In the genomic region with DNA sequence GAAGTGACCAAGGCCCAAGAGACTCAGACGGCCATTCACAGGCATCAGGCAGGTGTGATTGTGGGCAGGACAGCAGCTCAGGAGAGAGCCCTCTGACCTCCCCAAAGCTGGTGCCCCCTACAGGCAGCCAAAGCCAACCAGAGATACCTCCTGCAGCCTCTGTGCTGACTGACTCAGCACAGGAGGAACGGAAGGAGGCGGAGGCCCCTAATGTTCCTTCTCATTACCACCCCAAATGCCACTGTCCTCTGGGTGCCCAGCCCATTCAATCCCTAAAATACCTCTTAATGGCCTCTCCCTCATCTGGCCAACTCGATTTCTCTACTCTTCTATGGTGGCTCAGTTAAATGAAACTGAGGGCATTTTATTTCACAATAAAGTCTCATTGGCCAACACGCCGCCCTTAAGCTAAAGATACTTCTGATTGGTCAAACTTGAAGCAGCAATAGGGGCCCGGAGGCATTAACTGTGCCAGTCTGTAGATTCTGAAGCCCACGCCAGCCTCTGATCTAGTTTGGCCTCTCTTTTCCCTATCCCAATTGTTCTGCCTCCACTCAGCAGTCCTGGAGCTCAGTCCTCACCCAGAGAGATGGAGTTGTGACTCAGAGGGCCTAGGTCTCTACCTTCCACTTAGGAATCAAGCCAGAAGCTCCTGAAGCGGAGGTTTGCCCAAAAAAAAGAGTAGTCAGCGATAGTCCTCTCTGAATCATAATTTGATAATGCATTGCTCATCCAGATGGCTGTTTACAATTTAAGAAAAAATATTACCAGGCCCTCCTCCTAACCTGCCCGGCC, we compare ENCODE assay signal across 8 cellular contexts. TPM values are rescaled to one million over a fixed set of nuclear protein-coding genes. Genes with fewer than 3 reads are reported as not detected.
DNase-seq lines count a peak whose midpoint lies in the region; ATAC-seq and TF ChIP-seq lines count a peak whose summit lies in the region.

No MANE protein-coding gene starts in this region.

- ATAC-seq in thoracic aorta (ENCODE audit: insufficient number of reproducible peaks, low FRiP score, low read depth), result no peak

- TF ChIP-seq CTCF in GM20000 (IDR thresholded peaks at IDR 0.05; ENCODE audit: extremely low read depth, missing control alignments) (peak; percentile 67), thoracic aorta (IDR thresholded peaks at IDR 0.05) (peak; percentile 8)

- DNase-seq in ELR (ENCODE audit: low read depth) (peak; percentile 74), GM20000 (ENCODE audit: low spot score) (peak; percentile 80), HT-29 (ENCODE audit: low spot score) (peak; percentile 53), UCSD-AML1 (lab: John Stamatoyannopoulos, UW; ENCODE audit: unreplicated experiment) (peak; percentile 57), dermis blood vessel endothelial cell (peak; percentile 63), thoracic aorta (ENCODE audit: low spot score) (no peak), NCI-H128 (lab: John Stamatoyannopoulos, UW; ENCODE audit: unreplicated experiment) (no peak)

- H3K4me3 ChIP-seq in mucosa of stomach (ENCODE audit: low read length), result peak overlapping the region; percentile 85
- peak overlapping the region; percentile 96 for H3K4me3 ChIP-seq in thoracic aorta

- no peaks in the 10 kb centered on the region for H3K36me3 ChIP-seq in mucosa of stomach (ENCODE audit: control insufficient read depth, insufficient read depth, low read length)
- H3K36me3 ChIP-seq in thoracic aorta, result peaks cover 21% of the 10 kb centered on the region

- peak overlapping the region; percentile 94 to 95 for H3K27ac ChIP-seq in thoracic aorta

- H3K27me3 ChIP-seq in mucosa of stomach (ENCODE audit: control insufficient read depth, insufficient read depth, low read length), result no peaks in the 10 kb centered on the region
- H3K27me3 ChIP-seq in thoracic aorta (replicated peaks; ENCODE audit: insufficient read depth), result no peaks in the 10 kb centered on the region

- peaks cover 24% of the 10 kb centered on the region for H3K4me1 ChIP-seq in mucosa of stomach (ENCODE audit: control insufficient read depth, insufficient read depth, low read length)
- peaks cover 22 to 59% of the 10 kb centered on the region in 2 donors for H3K4me1 ChIP-seq in thoracic aorta (ENCODE audit: control insufficient read depth in 1 of 2, low read depth in 2 of 2)

- H3K9ac ChIP-seq in mucosa of stomach (ENCODE audit: low read length), result peak overlapping the region; percentile 90

- H3K9me3 ChIP-seq in mucosa of stomach (ENCODE audit: control insufficient read depth, low read length) (no peaks in the 10 kb centered on the region), thoracic aorta (no peaks in the 10 kb centered on the region)

RNA-seq across cellular contexts. Expression of a gene that starts 1.2 kb away (rescaled TPM):
- total RNA-seq in HT-29 (2014; rRNA removed; shearing (Covaris generic)), result 70.3 and 78.5 TPM in 2 replicates
- total RNA-seq in dermis blood vessel endothelial cell (20.8 and 29.5 TPM in 2 replicates), thoracic aorta (10 to 100 TPM; 37.6 to 54.1 TPM)

RNA-seq across cellular contexts. Expression of a gene that starts 21.5 kb away (rescaled TPM):
- total RNA-seq in HT-29 (2014; rRNA removed; shearing (Covaris generic)), result 1.8 and 4.1 TPM in 2 replicates
- total RNA-seq in dermis blood vessel endothelial cell (40.7 and 76.1 TPM in 2 replicates), thoracic aorta (10 to 100 TPM; 20.6 to 27.6 TPM)

RNA-seq across cellular contexts. Expression of a gene that starts 42.0 kb away (rescaled TPM):
- total RNA-seq in HT-29 (2014; rRNA removed; shearing (Covaris generic)), result 8.9 and 10.8 TPM in 2 replicates
- total RNA-seq in dermis blood vessel endothelial cell (5.3 and 7.7 TPM in 2 replicates), thoracic aorta (10 to 100 TPM; 36.2 to 78.3 TPM)

Comparison
In these comparisons a context has a peak if more than half of its experiments do, and no peak if none do; other contexts are left out.
1. DNase-seq: peak in ELR (single experiment), GM20000 (single experiment), HT-29 (single experiment), UCSD-AML1 (single experiment) and dermis blood vessel endothelial cell (single experiment); none in thoracic aorta (single experiment) and NCI-H128 (single experiment).